In genomic region chr4:114588305-114588704, GRCh38 we compare ENCODE assay signal across 9 cellular contexts. TPM values are rescaled to one million over a fixed set of nuclear protein-coding genes. Genes with fewer than 3 reads are reported as not detected.
"Had no signal": no experiment of that assay in that cellular context is flagged by ENCODE, and none has a peak within 500 bp of the region (broad histone marks: within the 10 kb centered on the region; RNA-seq: fewer than 3 reads in every experiment).

No MANE protein-coding gene starts in this region.

- FAIRE-seq: G401.6, GM12878, GM12891, GM12892, GM18507, GM19239 had no signal

- DNase-seq: GDM1, GF-D8 had no signal

- H3K4me3 ChIP-seq: GM12878 had no signal

- ATAC-seq: GM12878 had no signal

RNA-seq across cellular contexts. Expression of gene UGT8, which starts 10.3 kb away (rescaled TPM):
- total RNA-seq: G401 had no signal
